ENCODE assay signal across 15 cellular contexts in genomic region chr9:126836216-126836615, GRCh38.
"Had no signal": no experiment of that assay in that cellular context is flagged by ENCODE, and none has a peak within 500 bp of the region (broad histone marks: within the 10 kb centered on the region; RNA-seq: fewer than 3 reads in every experiment).

No MANE protein-coding gene starts in this region.

- H3K27me3 Mint-ChIP-seq: brain; central memory CD8-positive, alpha-beta T cell; dendritic cell treated with granulocyte-macrophage colony-stimulating factor and Interleukin-4, amounts not matched to agents 40 ng/mL and 50 ng/mL, for 4 days; effector memory CD8-positive, alpha-beta T cell had no signal

- H3K4me1 Mint-ChIP-seq: neural crest cell had no signal

- ATAC-seq: effector memory CD8-positive, alpha-beta T cell had no signal

- H3K27ac Mint-ChIP-seq: activated naive CD4-positive, alpha-beta T cell treated with anti-CD3 and anti-CD28 coated beads for 36 hours; activated T-helper 1 cell treated with anti-CD3 and anti-CD28 coated beads, Interleukin-12 subunit alpha, Interleukin-12 subunit beta, Interleukin-2, Interleukin-4 antibody, amounts not matched to agents 30 ng/mL and 10 ng/mL and 1 ng/mL, durations not matched to agents 14 hours and 24 hours and 36 hours; dendritic cell treated with granulocyte-macrophage colony-stimulating factor and Interleukin-4, amounts not matched to agents 40 ng/mL and 50 ng/mL, for 4 days had no signal

- H3K9me3 Mint-ChIP-seq: activated naive CD4-positive, alpha-beta T cell treated with anti-CD3 and anti-CD28 coated beads for 36 hours; activated T-helper 1 cell treated with anti-CD3 and anti-CD28 coated beads, Interleukin-12 subunit alpha, Interleukin-12 subunit beta, Interleukin-2, Interleukin-4 antibody, amounts not matched to agents 30 ng/mL and 10 ng/mL and 1 ng/mL, durations not matched to agents 14 hours and 24 hours and 36 hours; brain; central memory CD8-positive, alpha-beta T cell; dendritic cell treated with granulocyte-macrophage colony-stimulating factor and Interleukin-4, amounts not matched to agents 40 ng/mL and 50 ng/mL, for 4 days; effector memory CD8-positive, alpha-beta T cell; neural crest cell had no signal

- H3K4me3 Mint-ChIP-seq: activated naive CD4-positive, alpha-beta T cell treated with anti-CD3 and anti-CD28 coated beads for 36 hours; activated T-helper 1 cell treated with anti-CD3 and anti-CD28 coated beads, Interleukin-12 subunit alpha, Interleukin-12 subunit beta, Interleukin-2, Interleukin-4 antibody, amounts not matched to agents 30 ng/mL and 10 ng/mL and 1 ng/mL, durations not matched to agents 14 hours and 24 hours and 36 hours; brain; central memory CD8-positive, alpha-beta T cell; dendritic cell treated with granulocyte-macrophage colony-stimulating factor and Interleukin-4, amounts not matched to agents 40 ng/mL and 50 ng/mL, for 4 days; effector memory CD8-positive, alpha-beta T cell; neural crest cell had no signal

- H3K4me3 ChIP-seq: tibial nerve, vagina had no signal

- DNase-seq: activated CD4-positive, alpha-beta T cell treated with anti-CD3 and anti-CD28 coated beads for 4 hours; activated naive CD4-positive, alpha-beta T cell treated with anti-CD3 and anti-CD28 coated beads for 36 hours; effector memory CD8-positive, alpha-beta T cell; hypothalamus; kidney glomerular epithelial cell; mesendoderm; stimulated activated CD4-positive, alpha-beta T cell treated with anti-CD3 and anti-CD28 coated beads, Interleukin-2, amount 100 ng/mL, for 48 hours; stimulated activated CD8-positive, alpha-beta memory T cell treated with anti-CD3 and anti-CD28 coated beads, Interleukin-4, amount 100 ng/mL, for 48 hours had no signal
